ENCODE assay signal across 2 cellular contexts in genomic region chr5:132058646-132059042, GRCh38.
TF ChIP-seq lines count a peak whose summit lies in the region.

No MANE protein-coding gene starts in this region.

TF ChIP-seq in SK-N-SH, 30 proteins besides CTCF, POLR2A, EP300 and RAD21 (continued from another document):
- TF ChIP-seq MEF2A (IDR thresholded peaks at IDR 0.05; ENCODE audit: borderline replicate concordance, low read depth) (no peak), USF1 (IDR thresholded peaks at IDR 0.05; ENCODE audit: borderline replicate concordance, low read depth) (no peak), ELF1 (IDR thresholded peaks at IDR 0.05) (no peak), IRF3 (IDR thresholded peaks at IDR 0.05; ENCODE audit: low read depth, low read length) (no peak), YY1 (IDR thresholded peaks at IDR 0.05; ENCODE audit: low read depth) (no peak), TCF12 (IDR thresholded peaks at IDR 0.05) (no peak), USF2 (IDR thresholded peaks at IDR 0.05; ENCODE audit: borderline replicate concordance, low read depth, low read length) (no peak), REST (IDR thresholded peaks at IDR 0.05; ENCODE audit: low read depth, low read length) (no peak), RFX5 (IDR thresholded peaks at IDR 0.05; ENCODE audit: low read length) (no peak), RXRA (IDR thresholded peaks at IDR 0.05; ENCODE audit: borderline replicate concordance, low read depth) (no peak), EZH2phosphoT487 (IDR thresholded peaks at IDR 0.05; ENCODE audit: borderline replicate concordance, low read depth) (no peak), FOXJ3 (CRISPR knock-in tag; IDR thresholded peaks at IDR 0.05) (no peak), NFIC (IDR thresholded peaks at IDR 0.05; ENCODE audit: borderline replicate concordance) (no peak)
- TF ChIP-seq, protein P1, sequence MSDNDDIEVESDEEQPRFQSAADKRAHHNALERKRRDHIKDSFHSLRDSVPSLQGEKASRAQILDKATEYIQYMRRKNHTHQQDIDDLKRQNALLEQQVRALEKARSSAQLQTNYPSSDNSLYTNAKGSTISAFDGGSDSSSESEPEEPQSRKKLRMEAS (IDR thresholded peaks at IDR 0.05; ENCODE audit: low read depth), result no peak

TF ChIP-seq in SK-N-SH treated with all-trans-retinoic acid at 6 μM for 48 hours, 23 proteins besides CTCF, POLR2A, EP300 and RAD21:
- TF ChIP-seq, protein P2, sequence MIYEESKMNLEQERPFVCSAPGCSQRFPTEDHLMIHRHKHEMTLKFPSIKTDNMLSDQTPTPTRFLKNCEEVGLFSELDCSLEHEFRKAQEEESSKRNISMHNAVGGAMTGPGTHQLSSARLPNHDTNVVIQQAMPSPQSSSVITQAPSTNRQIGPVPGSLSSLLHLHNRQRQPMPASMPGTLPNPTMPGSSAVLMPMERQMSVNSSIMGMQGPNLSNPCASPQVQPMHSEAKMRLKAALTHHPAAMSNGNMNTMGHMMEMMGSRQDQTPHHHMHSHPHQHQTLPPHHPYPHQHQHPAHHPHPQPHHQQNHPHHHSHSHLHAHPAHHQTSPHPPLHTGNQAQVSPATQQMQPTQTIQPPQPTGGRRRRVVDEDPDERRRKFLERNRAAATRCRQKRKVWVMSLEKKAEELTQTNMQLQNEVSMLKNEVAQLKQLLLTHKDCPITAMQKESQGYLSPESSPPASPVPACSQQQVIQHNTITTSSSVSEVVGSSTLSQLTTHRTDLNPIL (CRISPR knock-in tag; IDR thresholded peaks at IDR 0.05; ENCODE audit: low read depth), result no peak
- TF ChIP-seq CSDC2 (CRISPR knock-in tag; IDR thresholded peaks at IDR 0.05) (no peak), OSR1 (CRISPR knock-in tag; IDR thresholded peaks at IDR 0.05) (no peak), ZFP3 (CRISPR knock-in tag; IDR thresholded peaks at IDR 0.05) (no peak), TSHZ2 (CRISPR knock-in tag; IDR thresholded peaks at IDR 0.05) (no peak), ZC3H10 (CRISPR knock-in tag; IDR thresholded peaks at IDR 0.05) (no peak), POU6F1 (CRISPR knock-in tag; IDR thresholded peaks at IDR 0.05; ENCODE audit: borderline replicate concordance, low read depth) (no peak), RARB (CRISPR knock-in tag; IDR thresholded peaks at IDR 0.05) (no peak), CSRNP3 (CRISPR knock-in tag; IDR thresholded peaks at IDR 0.05) (no peak)
- TF ChIP-seq, protein P3, sequence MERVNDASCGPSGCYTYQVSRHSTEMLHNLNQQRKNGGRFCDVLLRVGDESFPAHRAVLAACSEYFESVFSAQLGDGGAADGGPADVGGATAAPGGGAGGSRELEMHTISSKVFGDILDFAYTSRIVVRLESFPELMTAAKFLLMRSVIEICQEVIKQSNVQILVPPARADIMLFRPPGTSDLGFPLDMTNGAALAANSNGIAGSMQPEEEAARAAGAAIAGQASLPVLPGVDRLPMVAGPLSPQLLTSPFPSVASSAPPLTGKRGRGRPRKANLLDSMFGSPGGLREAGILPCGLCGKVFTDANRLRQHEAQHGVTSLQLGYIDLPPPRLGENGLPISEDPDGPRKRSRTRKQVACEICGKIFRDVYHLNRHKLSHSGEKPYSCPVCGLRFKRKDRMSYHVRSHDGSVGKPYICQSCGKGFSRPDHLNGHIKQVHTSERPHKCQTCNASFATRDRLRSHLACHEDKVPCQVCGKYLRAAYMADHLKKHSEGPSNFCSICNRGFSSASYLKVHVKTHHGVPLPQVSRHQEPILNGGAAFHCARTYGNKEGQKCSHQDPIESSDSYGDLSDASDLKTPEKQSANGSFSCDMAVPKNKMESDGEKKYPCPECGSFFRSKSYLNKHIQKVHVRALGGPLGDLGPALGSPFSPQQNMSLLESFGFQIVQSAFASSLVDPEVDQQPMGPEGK (CRISPR knock-in tag; IDR thresholded peaks at IDR 0.05; ENCODE audit: borderline replicate concordance), result no peak
TF ChIP-seq in SK-N-SH treated with all-trans-retinoic acid at 6 μM for 48 hours: peak in this region for 0.
